In genomic region chr6:57316581-57317059, GRCh38 we compare ENCODE assay signal across 8 cellular contexts. TPM values are rescaled to one million over a fixed set of nuclear protein-coding genes. Genes with fewer than 3 reads are reported as not detected.
DNase-seq lines count a peak whose midpoint lies in the region; ATAC-seq, FAIRE-seq and TF ChIP-seq lines count a peak whose summit lies in the region.

No MANE protein-coding gene starts in this region.

- H3K4me3 ChIP-seq in GM23338 (peak overlapping the region; percentile 62), neutrophil (ENCODE audit: low read depth in 1 of 2, low read length in 1 of 2) (peak overlapping the region; percentile 58 to 65)

- peaks cover 11% of the 10 kb centered on the region for H3K4me1 Mint-ChIP-seq in GM23338

- TF ChIP-seq CTCF in GM23338 (conservative IDR thresholded peaks at IDR 0.05; ENCODE audit: low read depth in 2 of 2) (peak; percentile 96), neutrophil (IDR thresholded peaks at IDR 0.05) (peak; percentile 58)

- no peaks in the 10 kb centered on the region for H3K9me3 ChIP-seq in neutrophil

- peak; percentile 61 for TF ChIP-seq POLR2A in Raji (IDR thresholded peaks at IDR 0.05; ENCODE audit: insufficient read depth, low read depth, low read length)

- H3K4me1 ChIP-seq in GM23338 (ENCODE audit: insufficient read depth) (peaks cover 5% of the 10 kb centered on the region; the same call in 1 of the 2 replicates), neutrophil (ENCODE audit: control insufficient read depth in 1 of 2, insufficient read depth in 1 of 2, low read depth in 1 of 2, low read length in 1 of 2) (peaks cover 11 to 17% of the 10 kb centered on the region in 2 experiments)

- H3K4me3 Mint-ChIP-seq in GM23338, result peak overlapping the region; percentile 100

- H3K36me3 Mint-ChIP-seq in GM23338 (ENCODE audit: low read depth), result peaks cover 35% of the 10 kb centered on the region

- no peak overlapping the region for H3K27ac ChIP-seq in GM23338 (ENCODE audit: low read depth)
- H3K27ac ChIP-seq in neutrophil, result peak overlapping the region; percentile 67

- no peaks in the 10 kb centered on the region for H3F3A ChIP-seq in GM23338 (replicated peaks; ENCODE audit: low read depth)

- H3K9me3 Mint-ChIP-seq in GM23338, result peaks cover 6% of the 10 kb centered on the region; the same call in 1 of the 3 replicates

- H3K79me2 ChIP-seq in GM23338 (replicated peaks; ENCODE audit: insufficient read depth), result peaks cover 34% of the 10 kb centered on the region

- H3K36me3 ChIP-seq in GM23338 (ENCODE audit: insufficient read depth), result peaks cover 13% of the 10 kb centered on the region
- H3K36me3 ChIP-seq in neutrophil, result peaks cover 12% of the 10 kb centered on the region

- peaks cover under 1% of the 10 kb centered on the region for H3K27me3 Mint-ChIP-seq in GM23338 (ENCODE audit: insufficient read depth, low read depth, poor library complexity)

- H3K9me2 ChIP-seq in GM23338 (ENCODE audit: insufficient read depth), result no peaks in the 10 kb centered on the region

- H3K4me2 ChIP-seq in GM23338, result peak overlapping the region; percentile 86

- ATAC-seq in GM23338, result peak; percentile 96

- DNase-seq in ELR (ENCODE audit: low read depth) (peak; percentile 96), GM23338 (ENCODE audit: low spot score) (peak; percentile 97), LHCN-M2 (ENCODE audit: low read depth) (peak; percentile 94), frontal cortex (ENCODE audit: low spot score in 2 of 2) (peak; percentile 69 to 70), superior temporal gyrus (ENCODE audit: extremely low spot score) (peak; percentile 97)
- peak; percentile 66 for DNase-seq in activated gamma-delta T cell treated with anti-CD3 and anti-CD28 coated beads, Interleukin-2, amount 50 U/mL, for 16 hours (ENCODE audit: low read depth)

- no peaks in the 10 kb centered on the region for H4K20me1 ChIP-seq in GM23338 (replicated peaks; ENCODE audit: insufficient read depth)

- peak overlapping the region; percentile 42; the same call in 1 of the 2 replicates for H3K27ac Mint-ChIP-seq in GM23338

- FAIRE-seq in frontal cortex (lab: Jason Lieb, UNC), result no peak

- peak overlapping the region; percentile 79 for H2AFZ ChIP-seq in GM23338

- no peaks in the 10 kb centered on the region for H3K27me3 ChIP-seq in GM23338 (ENCODE audit: insufficient read depth)
- peaks cover 6% of the 10 kb centered on the region for H3K27me3 ChIP-seq in neutrophil

TF ChIP-seq in GM23338, 12 proteins besides CTCF, POLR2A, EP300 and RAD21:
- TF ChIP-seq ETS1 (IDR thresholded peaks at IDR 0.05) (no peak), POLR2AphosphoS5 (IDR thresholded peaks at IDR 0.05; ENCODE audit: low read depth) (no peak), ZNF331 (CRISPR knock-in tag; IDR thresholded peaks at IDR 0.05; ENCODE audit: low read depth) (no peak), EZH2phosphoT487 (IDR thresholded peaks at IDR 0.05; ENCODE audit: unreplicated experiment) (no peak), NANOG (IDR thresholded peaks at IDR 0.05; ENCODE audit: borderline replicate concordance) (no peak), JUNB (IDR thresholded peaks at IDR 0.05; ENCODE audit: unreplicated experiment) (no peak), CREB1 (CRISPR knock-in tag; IDR thresholded peaks at IDR 0.05; ENCODE audit: low read depth) (no peak), EZH2 (IDR thresholded peaks at IDR 0.05; ENCODE audit: low read depth, unreplicated experiment) (no peak)

RNA-seq across cellular contexts. Expression of gene PRIM2, which starts 0.8 kb away (rescaled TPM):
- total RNA-seq in GM23338 (2014; rRNA removed; shearing (Covaris generic)), result 65.3 and 75.2 TPM in 2 replicates
- polyA plus RNA-seq in GM23338 (2016; fragmentation: Nextera tagmentation; extraction: Ambion mirVana), result 37.2 and 45.5 TPM in 2 replicates
- total RNA-seq in LHCN-M2 (2014; rRNA removed) (43.6 and 43.7 TPM in 2 replicates), frontal cortex (25.7 TPM)
- polyA plus RNA-seq in LHCN-M2 (2012), result 10.6 TPM
